In genomic region chr18:32332708-32333107, GRCh38 we compare ENCODE assay signal across 24 cellular contexts.
"Had no signal": no experiment of that assay in that cellular context is flagged by ENCODE, and none has a peak within 500 bp of the region (broad histone marks: within the 10 kb centered on the region; RNA-seq: fewer than 3 reads in every experiment).

No MANE protein-coding gene starts in this region.

- H3K4me2 ChIP-seq: neural progenitor cell had no signal

- H2AFZ ChIP-seq: neural progenitor cell had no signal

- H3K4me3 ChIP-seq: neural progenitor cell, pancreas, prostate gland, right lobe of liver, sigmoid colon, stomach, thoracic aorta, thyroid gland, tibial nerve, upper lobe of right lung, vagina had no signal

- H3K9ac ChIP-seq: neural progenitor cell had no signal

- ATAC-seq: naive thymus-derived CD4-positive, alpha-beta T cell; natural killer cell; right lobe of liver; stimulated activated naive B cell treated with anti-CD40 and anti-IgM and Interleukin-4, amounts not matched to agents 10 μg/mL and 1 μg/mL and 100 μg/mL, for 72 hours had no signal

- DNase-seq: naive thymus-derived CD4-positive, alpha-beta T cell; natural killer cell; nucleus accumbens; pancreas; retina; right cardiac atrium; right lobe of liver; sigmoid colon; small intestine; stimulated activated CD4-positive, alpha-beta T cell treated with anti-CD3 and anti-CD28 coated beads, Interleukin-15, amount 100 ng/mL, for 24 hours; stimulated activated CD4-positive, alpha-beta T cell treated with anti-CD3 and anti-CD28 coated beads, Interleukin-2, amount 100 ng/mL, for 24 hours; stimulated activated CD4-positive, alpha-beta T cell treated with anti-CD3 and anti-CD28 coated beads, Interleukin-2, amount 100 ng/mL, for 48 hours; stimulated activated CD4-positive, alpha-beta T cell treated with anti-CD3 and anti-CD28 coated beads, Interleukin-4, amount 100 ng/mL, for 24 hours; stimulated activated naive B cell treated with anti-CD40 and anti-IgM and Interleukin-4, amounts not matched to agents 10 μg/mL and 1 μg/mL and 100 μg/mL, for 72 hours; stimulated activated naive CD4-positive, alpha-beta T cell treated with Interleukin-2 at 50 U/mL for 16 hours; stomach; thyroid gland; upper lobe of right lung had no signal

- H3K36me3 ChIP-seq: neural progenitor cell, neutrophil, pancreas, prostate gland, right lobe of liver, sigmoid colon, stomach, thoracic aorta, thyroid gland, tibial nerve, upper lobe of right lung, vagina had no signal

- H3K9me3 ChIP-seq: neutrophil, pancreas, prostate gland, right lobe of liver, sigmoid colon, stomach, thoracic aorta, thyroid gland, tibial nerve, upper lobe of right lung, vagina had no signal

- H3K27ac ChIP-seq: neural progenitor cell, neutrophil, prostate gland, right lobe of liver, sigmoid colon, stomach, thoracic aorta, thyroid gland, tibial nerve, upper lobe of right lung, vagina had no signal

- H3K4me1 ChIP-seq: prostate gland, upper lobe of right lung, vagina had no signal

- H3K27me3 ChIP-seq: neural progenitor cell, pancreas, right lobe of liver, sigmoid colon, stomach, thyroid gland, tibial nerve, upper lobe of right lung, vagina had no signal
